ENCODE assay signal across 1 cellular context in the genomic region with DNA sequence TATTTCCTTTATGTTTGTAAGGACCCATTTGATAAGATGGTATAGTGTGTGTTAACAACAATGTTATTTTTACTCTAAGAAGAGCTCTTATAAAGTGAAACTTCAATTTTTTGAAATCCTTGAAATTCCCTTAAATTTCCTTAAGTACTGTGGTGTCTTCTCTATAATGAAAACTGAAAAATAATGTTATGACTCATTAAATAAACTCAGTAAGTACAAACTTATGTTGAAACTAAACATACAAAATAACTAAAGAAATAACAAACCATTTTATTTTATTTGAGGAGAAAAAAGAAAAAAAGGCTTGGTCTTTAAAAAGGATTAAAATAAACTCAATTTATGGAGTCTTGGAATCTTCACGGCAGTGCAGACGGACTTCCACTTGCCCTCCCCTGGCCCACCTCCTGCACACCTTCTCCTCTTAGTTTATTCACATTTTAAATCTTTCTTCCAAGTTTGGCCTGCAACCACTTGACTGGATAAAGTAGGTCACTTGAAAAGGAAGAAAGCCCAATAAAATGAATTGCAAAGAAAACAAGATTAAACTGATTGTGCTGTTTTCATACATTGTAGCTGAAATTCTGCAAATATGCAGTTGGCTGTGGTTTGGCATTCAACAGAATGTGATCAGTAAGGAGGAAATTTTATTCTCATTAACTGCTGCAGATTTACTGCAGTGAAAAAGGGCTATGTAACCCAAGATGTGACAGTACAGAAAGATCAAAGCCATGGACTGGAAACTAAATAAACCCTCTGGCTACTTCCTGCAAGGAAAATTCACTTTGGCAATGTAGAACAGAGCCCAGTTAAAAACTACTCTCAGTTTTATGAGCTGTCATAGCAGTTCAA.
TF ChIP-seq lines count a peak whose summit lies in the region.

No MANE protein-coding gene starts in this region.

TF ChIP-seq in HEK293, 187 proteins besides CTCF, POLR2A, EP300 and RAD21 (continued from another document and continues in another):
- TF ChIP-seq, protein P1, sequence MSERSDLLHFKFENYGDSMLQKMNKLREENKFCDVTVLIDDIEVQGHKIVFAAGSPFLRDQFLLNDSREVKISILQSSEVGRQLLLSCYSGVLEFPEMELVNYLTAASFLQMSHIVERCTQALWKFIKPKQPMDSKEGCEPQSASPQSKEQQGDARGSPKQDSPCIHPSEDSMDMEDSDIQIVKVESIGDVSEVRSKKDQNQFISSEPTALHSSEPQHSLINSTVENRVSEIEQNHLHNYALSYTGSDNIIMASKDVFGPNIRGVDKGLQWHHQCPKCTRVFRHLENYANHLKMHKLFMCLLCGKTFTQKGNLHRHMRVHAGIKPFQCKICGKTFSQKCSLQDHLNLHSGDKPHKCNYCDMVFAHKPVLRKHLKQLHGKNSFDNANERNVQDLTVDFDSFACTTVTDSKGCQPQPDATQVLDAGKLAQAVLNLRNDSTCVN (tag by site-specific recombination; optimal IDR thresholded peaks at IDR 0.05), result no peak
- no peak for TF ChIP-seq ZNF426 (tag by site-specific recombination; IDR thresholded peaks at IDR 0.05)
- TF ChIP-seq ZNF157 (tag by site-specific recombination; IDR thresholded peaks at IDR 0.05), result no peak
- no peak for TF ChIP-seq ZNF776 (tag by site-specific recombination; IDR thresholded peaks at IDR 0.05; ENCODE audit: borderline replicate concordance)
- TF ChIP-seq, protein P2, sequence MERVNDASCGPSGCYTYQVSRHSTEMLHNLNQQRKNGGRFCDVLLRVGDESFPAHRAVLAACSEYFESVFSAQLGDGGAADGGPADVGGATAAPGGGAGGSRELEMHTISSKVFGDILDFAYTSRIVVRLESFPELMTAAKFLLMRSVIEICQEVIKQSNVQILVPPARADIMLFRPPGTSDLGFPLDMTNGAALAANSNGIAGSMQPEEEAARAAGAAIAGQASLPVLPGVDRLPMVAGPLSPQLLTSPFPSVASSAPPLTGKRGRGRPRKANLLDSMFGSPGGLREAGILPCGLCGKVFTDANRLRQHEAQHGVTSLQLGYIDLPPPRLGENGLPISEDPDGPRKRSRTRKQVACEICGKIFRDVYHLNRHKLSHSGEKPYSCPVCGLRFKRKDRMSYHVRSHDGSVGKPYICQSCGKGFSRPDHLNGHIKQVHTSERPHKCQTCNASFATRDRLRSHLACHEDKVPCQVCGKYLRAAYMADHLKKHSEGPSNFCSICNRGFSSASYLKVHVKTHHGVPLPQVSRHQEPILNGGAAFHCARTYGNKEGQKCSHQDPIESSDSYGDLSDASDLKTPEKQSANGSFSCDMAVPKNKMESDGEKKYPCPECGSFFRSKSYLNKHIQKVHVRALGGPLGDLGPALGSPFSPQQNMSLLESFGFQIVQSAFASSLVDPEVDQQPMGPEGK (tag by site-specific recombination; IDR thresholded peaks at IDR 0.05), result peak; percentile 54; the same call in 1 of the 2 replicates
- TF ChIP-seq MEIS1 (CRISPR knock-in tag; IDR thresholded peaks at IDR 0.05; ENCODE audit: borderline replicate concordance), result no peak
- no peak for TF ChIP-seq ZNF248 (tag by site-specific recombination; IDR thresholded peaks at IDR 0.05)
- TF ChIP-seq, protein P3, sequence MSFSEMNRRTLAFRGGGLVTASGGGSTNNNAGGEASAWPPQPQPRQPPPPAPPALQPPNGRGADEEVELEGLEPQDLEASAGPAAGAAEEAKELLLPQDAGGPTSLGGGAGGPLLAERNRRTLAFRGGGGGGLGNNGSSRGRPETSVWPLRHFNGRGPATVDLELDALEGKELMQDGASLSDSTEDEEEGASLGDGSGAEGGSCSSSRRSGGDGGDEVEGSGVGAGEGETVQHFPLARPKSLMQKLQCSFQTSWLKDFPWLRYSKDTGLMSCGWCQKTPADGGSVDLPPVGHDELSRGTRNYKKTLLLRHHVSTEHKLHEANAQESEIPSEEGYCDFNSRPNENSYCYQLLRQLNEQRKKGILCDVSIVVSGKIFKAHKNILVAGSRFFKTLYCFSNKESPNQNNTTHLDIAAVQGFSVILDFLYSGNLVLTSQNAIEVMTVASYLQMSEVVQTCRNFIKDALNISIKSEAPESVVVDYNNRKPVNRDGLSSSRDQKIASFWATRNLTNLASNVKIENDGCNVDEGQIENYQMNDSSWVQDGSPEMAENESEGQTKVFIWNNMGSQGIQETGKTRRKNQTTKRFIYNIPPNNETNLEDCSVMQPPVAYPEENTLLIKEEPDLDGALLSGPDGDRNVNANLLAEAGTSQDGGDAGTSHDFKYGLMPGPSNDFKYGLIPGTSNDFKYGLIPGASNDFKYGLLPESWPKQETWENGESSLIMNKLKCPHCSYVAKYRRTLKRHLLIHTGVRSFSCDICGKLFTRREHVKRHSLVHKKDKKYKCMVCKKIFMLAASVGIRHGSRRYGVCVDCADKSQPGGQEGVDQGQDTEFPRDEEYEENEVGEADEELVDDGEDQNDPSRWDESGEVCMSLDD (tag by site-specific recombination; IDR thresholded peaks at IDR 0.05), result no peak
- no peak for TF ChIP-seq ZNF830 (tag by site-specific recombination; IDR thresholded peaks at IDR 0.05; ENCODE audit: low read depth)
- peak; percentile 67 for TF ChIP-seq GLIS1 (tag by site-specific recombination; IDR thresholded peaks at IDR 0.05)
- no peak for TF ChIP-seq ZNF354C (tag by site-specific recombination; IDR thresholded peaks at IDR 0.05; ENCODE audit: borderline replicate concordance, low read depth)
- TF ChIP-seq ZNF366 (tag by site-specific recombination; conservative IDR thresholded peaks at IDR 0.05), result peak; percentile 39; the same call in 1 of the 2 replicates
- 0 out of 2 replicates have a peak, but pooled peaks have one; percentile 20 for TF ChIP-seq ZBTB21 (tag by site-specific recombination; IDR thresholded peaks at IDR 0.05)
- TF ChIP-seq ZNF274 (IDR thresholded peaks at IDR 0.05; ENCODE audit: low read length), result no peak
- TF ChIP-seq ZNF274 (tag by site-specific recombination; IDR thresholded peaks at IDR 0.05; ENCODE audit: borderline replicate concordance), result no peak
- TF ChIP-seq, protein P4, sequence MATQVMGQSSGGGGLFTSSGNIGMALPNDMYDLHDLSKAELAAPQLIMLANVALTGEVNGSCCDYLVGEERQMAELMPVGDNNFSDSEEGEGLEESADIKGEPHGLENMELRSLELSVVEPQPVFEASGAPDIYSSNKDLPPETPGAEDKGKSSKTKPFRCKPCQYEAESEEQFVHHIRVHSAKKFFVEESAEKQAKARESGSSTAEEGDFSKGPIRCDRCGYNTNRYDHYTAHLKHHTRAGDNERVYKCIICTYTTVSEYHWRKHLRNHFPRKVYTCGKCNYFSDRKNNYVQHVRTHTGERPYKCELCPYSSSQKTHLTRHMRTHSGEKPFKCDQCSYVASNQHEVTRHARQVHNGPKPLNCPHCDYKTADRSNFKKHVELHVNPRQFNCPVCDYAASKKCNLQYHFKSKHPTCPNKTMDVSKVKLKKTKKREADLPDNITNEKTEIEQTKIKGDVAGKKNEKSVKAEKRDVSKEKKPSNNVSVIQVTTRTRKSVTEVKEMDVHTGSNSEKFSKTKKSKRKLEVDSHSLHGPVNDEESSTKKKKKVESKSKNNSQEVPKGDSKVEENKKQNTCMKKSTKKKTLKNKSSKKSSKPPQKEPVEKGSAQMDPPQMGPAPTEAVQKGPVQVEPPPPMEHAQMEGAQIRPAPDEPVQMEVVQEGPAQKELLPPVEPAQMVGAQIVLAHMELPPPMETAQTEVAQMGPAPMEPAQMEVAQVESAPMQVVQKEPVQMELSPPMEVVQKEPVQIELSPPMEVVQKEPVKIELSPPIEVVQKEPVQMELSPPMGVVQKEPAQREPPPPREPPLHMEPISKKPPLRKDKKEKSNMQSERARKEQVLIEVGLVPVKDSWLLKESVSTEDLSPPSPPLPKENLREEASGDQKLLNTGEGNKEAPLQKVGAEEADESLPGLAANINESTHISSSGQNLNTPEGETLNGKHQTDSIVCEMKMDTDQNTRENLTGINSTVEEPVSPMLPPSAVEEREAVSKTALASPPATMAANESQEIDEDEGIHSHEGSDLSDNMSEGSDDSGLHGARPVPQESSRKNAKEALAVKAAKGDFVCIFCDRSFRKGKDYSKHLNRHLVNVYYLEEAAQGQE (tag by site-specific recombination; IDR thresholded peaks at IDR 0.05), result no peak
- TF ChIP-seq ZNF404 (tag by site-specific recombination; IDR thresholded peaks at IDR 0.05), result no peak
- no peak for TF ChIP-seq ZNF548 (tag by site-specific recombination; IDR thresholded peaks at IDR 0.05)
- no peak for TF ChIP-seq ZNF785 (tag by site-specific recombination; IDR thresholded peaks at IDR 0.05)
- TF ChIP-seq GLI4 (tag by site-specific recombination; IDR thresholded peaks at IDR 0.05), result no peak
- TF ChIP-seq TRIM28 (IDR thresholded peaks at IDR 0.05; ENCODE audit: borderline replicate concordance, low read length), result peak; percentile 89; the same call in 1 of the 2 replicates
- TF ChIP-seq ZNF585B (tag by site-specific recombination; IDR thresholded peaks at IDR 0.05), result no peak
- TF ChIP-seq ZNF341 (tag by site-specific recombination; IDR thresholded peaks at IDR 0.05; ENCODE audit: low read depth), result 0 out of 2 replicates have a peak, but pooled peaks have one; percentile 22
- TF ChIP-seq ZBTB17 (tag by site-specific recombination; IDR thresholded peaks at IDR 0.05), result peak; percentile 87
- peak; percentile 62 for TF ChIP-seq ZSCAN16 (tag by site-specific recombination; IDR thresholded peaks at IDR 0.05)
- TF ChIP-seq RBAK (tag by site-specific recombination; IDR thresholded peaks at IDR 0.05), result no peak
- peak; percentile 100 for TF ChIP-seq TCF7L2 (IDR thresholded peaks at IDR 0.05; ENCODE audit: borderline replicate concordance, low read depth, low read length)
- TF ChIP-seq ZFP41 (tag by site-specific recombination; IDR thresholded peaks at IDR 0.05; ENCODE audit: borderline replicate concordance), result no peak
- TF ChIP-seq YY2 (tag by site-specific recombination; IDR thresholded peaks at IDR 0.05), result no peak
- TF ChIP-seq, protein P5, sequence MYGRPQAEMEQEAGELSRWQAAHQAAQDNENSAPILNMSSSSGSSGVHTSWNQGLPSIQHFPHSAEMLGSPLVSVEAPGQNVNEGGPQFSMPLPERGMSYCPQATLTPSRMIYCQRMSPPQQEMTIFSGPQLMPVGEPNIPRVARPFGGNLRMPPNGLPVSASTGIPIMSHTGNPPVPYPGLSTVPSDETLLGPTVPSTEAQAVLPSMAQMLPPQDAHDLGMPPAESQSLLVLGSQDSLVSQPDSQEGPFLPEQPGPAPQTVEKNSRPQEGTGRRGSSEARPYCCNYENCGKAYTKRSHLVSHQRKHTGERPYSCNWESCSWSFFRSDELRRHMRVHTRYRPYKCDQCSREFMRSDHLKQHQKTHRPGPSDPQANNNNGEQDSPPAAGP (tag by site-specific recombination; IDR thresholded peaks at IDR 0.05), result no peak
- TF ChIP-seq ZNF292 (tag by site-specific recombination; IDR thresholded peaks at IDR 0.05; ENCODE audit: borderline replicate concordance, low read depth), result no peak
- TF ChIP-seq, protein P6, sequence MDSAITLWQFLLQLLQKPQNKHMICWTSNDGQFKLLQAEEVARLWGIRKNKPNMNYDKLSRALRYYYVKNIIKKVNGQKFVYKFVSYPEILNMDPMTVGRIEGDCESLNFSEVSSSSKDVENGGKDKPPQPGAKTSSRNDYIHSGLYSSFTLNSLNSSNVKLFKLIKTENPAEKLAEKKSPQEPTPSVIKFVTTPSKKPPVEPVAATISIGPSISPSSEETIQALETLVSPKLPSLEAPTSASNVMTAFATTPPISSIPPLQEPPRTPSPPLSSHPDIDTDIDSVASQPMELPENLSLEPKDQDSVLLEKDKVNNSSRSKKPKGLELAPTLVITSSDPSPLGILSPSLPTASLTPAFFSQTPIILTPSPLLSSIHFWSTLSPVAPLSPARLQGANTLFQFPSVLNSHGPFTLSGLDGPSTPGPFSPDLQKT (IDR thresholded peaks at IDR 0.05; ENCODE audit: borderline replicate concordance, low read depth, low read length), result no peak
- TF ChIP-seq ZNF664 (tag by site-specific recombination; IDR thresholded peaks at IDR 0.05), result peak; percentile 48; the same call in 1 of the 2 replicates
- no peak for TF ChIP-seq ZNF202 (tag by site-specific recombination; IDR thresholded peaks at IDR 0.05; ENCODE audit: borderline replicate concordance)
- TF ChIP-seq SP2 (tag by site-specific recombination; IDR thresholded peaks at IDR 0.05), result peak; percentile 15; the same call in 1 of the 2 replicates
- peak; percentile 31 for TF ChIP-seq ZNF510 (tag by site-specific recombination; IDR thresholded peaks at IDR 0.05; ENCODE audit: insufficient replicate concordance)
- TF ChIP-seq, protein P7, sequence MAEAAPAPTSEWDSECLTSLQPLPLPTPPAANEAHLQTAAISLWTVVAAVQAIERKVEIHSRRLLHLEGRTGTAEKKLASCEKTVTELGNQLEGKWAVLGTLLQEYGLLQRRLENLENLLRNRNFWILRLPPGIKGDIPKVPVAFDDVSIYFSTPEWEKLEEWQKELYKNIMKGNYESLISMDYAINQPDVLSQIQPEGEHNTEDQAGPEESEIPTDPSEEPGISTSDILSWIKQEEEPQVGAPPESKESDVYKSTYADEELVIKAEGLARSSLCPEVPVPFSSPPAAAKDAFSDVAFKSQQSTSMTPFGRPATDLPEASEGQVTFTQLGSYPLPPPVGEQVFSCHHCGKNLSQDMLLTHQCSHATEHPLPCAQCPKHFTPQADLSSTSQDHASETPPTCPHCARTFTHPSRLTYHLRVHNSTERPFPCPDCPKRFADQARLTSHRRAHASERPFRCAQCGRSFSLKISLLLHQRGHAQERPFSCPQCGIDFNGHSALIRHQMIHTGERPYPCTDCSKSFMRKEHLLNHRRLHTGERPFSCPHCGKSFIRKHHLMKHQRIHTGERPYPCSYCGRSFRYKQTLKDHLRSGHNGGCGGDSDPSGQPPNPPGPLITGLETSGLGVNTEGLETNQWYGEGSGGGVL (tag by site-specific recombination; IDR thresholded peaks at IDR 0.05), result no peak
- no peak for TF ChIP-seq ZNF555 (tag by site-specific recombination; conservative IDR thresholded peaks at IDR 0.05)
- TF ChIP-seq ZNF596 (tag by site-specific recombination; IDR thresholded peaks at IDR 0.05), result peak; percentile 75
- TF ChIP-seq ZSCAN30 (tag by site-specific recombination; IDR thresholded peaks at IDR 0.05), result no peak; the same call in 1 of the 2 replicates
- peak; percentile 72 for TF ChIP-seq ZNF629 (tag by site-specific recombination; IDR thresholded peaks at IDR 0.05)
- TF ChIP-seq KLF9 (tag by site-specific recombination; IDR thresholded peaks at IDR 0.05; ENCODE audit: low read depth), result peak; percentile 28; the same call in 1 of the 2 replicates
- TF ChIP-seq REPIN1 (tag by site-specific recombination; IDR thresholded peaks at IDR 0.05; ENCODE audit: low read depth), result no peak
- no peak for TF ChIP-seq HOXC10 (CRISPR knock-in tag; IDR thresholded peaks at IDR 0.05)
- no peak for TF ChIP-seq PRDM1 (tag by site-specific recombination; IDR thresholded peaks at IDR 0.05)
- TF ChIP-seq ZNF311 (tag by site-specific recombination; IDR thresholded peaks at IDR 0.05; ENCODE audit: borderline replicate concordance), result no peak
- peak; percentile 76; the same call in 1 of the 2 replicates for TF ChIP-seq ZNF19 (tag by site-specific recombination; IDR thresholded peaks at IDR 0.05; ENCODE audit: low read depth)
- no peak for TF ChIP-seq ZFHX2 (tag by site-specific recombination; conservative IDR thresholded peaks at IDR 0.05)
- no peak for TF ChIP-seq ZNF114 (tag by site-specific recombination; IDR thresholded peaks at IDR 0.05)
- TF ChIP-seq SCRT2 (tag by site-specific recombination; IDR thresholded peaks at IDR 0.05), result peak; percentile 88
- peak; percentile 90 for TF ChIP-seq GLI2 (tag by site-specific recombination; IDR thresholded peaks at IDR 0.05; ENCODE audit: borderline replicate concordance, low read depth)
- no peak for TF ChIP-seq ZNF335 (tag by site-specific recombination; conservative IDR thresholded peaks at IDR 0.05)
- TF ChIP-seq ZNF777 (tag by site-specific recombination; IDR thresholded peaks at IDR 0.05; ENCODE audit: borderline replicate concordance), result no peak
- no peak for TF ChIP-seq ZNF138 (tag by site-specific recombination; IDR thresholded peaks at IDR 0.05; ENCODE audit: borderline replicate concordance)
